Comparison of ENCODE assay signal across 13 cellular contexts in the genomic region with DNA sequence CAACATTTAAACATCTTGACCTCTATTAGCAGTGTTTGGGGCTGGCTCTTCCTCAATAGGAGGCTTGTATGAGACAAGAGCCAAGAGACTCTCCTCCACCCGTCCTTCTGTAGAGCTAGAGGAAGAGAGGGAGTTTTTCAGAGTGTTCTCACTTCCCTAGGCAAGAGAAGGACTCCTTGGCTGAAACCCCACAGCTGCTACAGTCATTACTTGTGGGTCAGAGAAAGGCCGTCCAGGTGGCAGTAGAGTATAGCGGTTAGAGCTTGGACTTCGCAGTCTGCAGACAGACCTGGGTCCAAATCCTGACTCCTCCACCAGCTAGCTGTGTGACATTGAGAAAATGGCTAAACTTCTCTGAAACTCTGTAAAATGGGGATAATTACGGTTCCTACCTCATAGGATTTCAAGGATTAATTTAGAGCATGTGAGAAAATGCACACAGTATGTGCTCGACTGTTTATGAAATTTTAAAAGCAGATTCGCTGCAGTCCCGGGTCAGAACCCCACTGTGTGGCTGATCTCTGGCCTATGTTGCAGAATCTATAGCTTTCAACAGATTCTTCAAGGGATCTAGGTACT.
DNase-seq lines count a peak whose midpoint lies in the region; ATAC-seq and TF ChIP-seq lines count a peak whose summit lies in the region.
"Had no signal": no experiment of that assay in that cellular context is flagged by ENCODE, and none has a peak within 500 bp of the region (broad histone marks: within the 10 kb centered on the region; RNA-seq: fewer than 3 reads in every experiment).

No MANE protein-coding gene starts in this region.

- H3K4me3 Mint-ChIP-seq in stimulated activated naive B cell treated with anti-CD40 and anti-IgM and Interleukin-4, amounts not matched to agents 10 μg/mL and 1 μg/mL and 100 μg/mL, for 72 hours: no peak overlapping the region
- H3K4me3 Mint-ChIP-seq: CD8-positive, alpha-beta T cell had no signal

- intact Hi-C loops in breast epithelium (cut with DNase I; ENCODE audit: low total_unique reads) (loop anchor here (1.0 kb wide), 1 partner anchor 49 kb away; no protein-coding TSS in a partner anchor), right lobe of liver (cut with DNase I) (no loop called here)

- H3K4me1 ChIP-seq in breast epithelium (no peaks in the 10 kb centered on the region), right lobe of liver (no peaks in the 10 kb centered on the region)
- H3K4me1 ChIP-seq: SJSA1 had no signal

- no peaks in the 10 kb centered on the region for H3K36me3 Mint-ChIP-seq in stimulated activated naive B cell treated with anti-CD40 and anti-IgM and Interleukin-4, amounts not matched to agents 10 μg/mL and 1 μg/mL and 100 μg/mL, for 72 hours
- H3K36me3 Mint-ChIP-seq: CD8-positive, alpha-beta T cell had no signal

- H3K9me3 Mint-ChIP-seq in stimulated activated naive B cell treated with anti-CD40 and anti-IgM and Interleukin-4, amounts not matched to agents 10 μg/mL and 1 μg/mL and 100 μg/mL, for 72 hours: no peaks in the 10 kb centered on the region
- H3K9me3 Mint-ChIP-seq: activated T-helper 2 cell treated with anti-CD3 and anti-CD28 coated beads, Interferon-gamma antibody, Interleukin-2, Interleukin-4, amounts not matched to agents 10 μg/mL and 5 μg/mL and 100 μg/mL, durations not matched to agents 14 hours and 24 hours and 36 hours; CD8-positive, alpha-beta T cell had no signal

- H3K9me3 ChIP-seq in breast epithelium (no peaks in the 10 kb centered on the region), right lobe of liver (no peaks in the 10 kb centered on the region)
- H3K9me3 ChIP-seq: SJSA1, stomach had no signal

- DNase-seq in T47D (ENCODE audit: low read depth in 1 of 2, low spot score in 1 of 2) (peak; percentile 38 to 57), breast epithelium (ENCODE audit: low spot score in 2 of 2) (no peak), cardiac fibroblast (ENCODE audit: low read depth in 2 of 2) (peak; percentile 17 to 46), anterior cingulate cortex (lab: John Stamatoyannopoulos, UW) (no peak), right lobe of liver (no peak)
- DNase-seq in stimulated activated naive B cell treated with anti-CD40 and anti-IgM and Interleukin-4, amounts not matched to agents 10 μg/mL and 1 μg/mL and 100 μg/mL, for 72 hours: peak; percentile 12
- DNase-seq: activated CD4-positive, alpha-beta T cell treated with anti-CD3 and anti-CD28 coated beads, Interleukin-2, amount 50 U/mL, for 48 hours; CD8-positive, alpha-beta T cell; stomach had no signal

- peaks cover 0 to 5% of the 10 kb centered on the region in 2 donors for H3K27me3 ChIP-seq in breast epithelium
- H3K27me3 ChIP-seq in right lobe of liver: no peaks in the 10 kb centered on the region

- in situ Hi-C loops in T47D (cut with HindIII; ENCODE audit: low pct_unique_long_range_greater_than_20kb, low sequenced_read_pairs): no loop called here

- H3K27ac ChIP-seq in breast epithelium (no peak overlapping the region), right lobe of liver (no peak overlapping the region)
- H3K27ac ChIP-seq: SJSA1, stomach had no signal

- peaks cover 46 to 57% of the 10 kb centered on the region in 2 donors for H3K27me3 Mint-ChIP-seq in stimulated activated naive B cell treated with anti-CD40 and anti-IgM and Interleukin-4, amounts not matched to agents 10 μg/mL and 1 μg/mL and 100 μg/mL, for 72 hours

- H3K4me3 ChIP-seq in breast epithelium (no peak overlapping the region), cardiac fibroblast (replicated peaks in 1 of 2; ENCODE audit: low read depth in 2 of 2, low read length in 2 of 2) (no peak overlapping the region), right lobe of liver (no peak overlapping the region)
- H3K4me3 ChIP-seq: SJSA1, stomach had no signal

- no peak overlapping the region for H3K27ac Mint-ChIP-seq in stimulated activated naive B cell treated with anti-CD40 and anti-IgM and Interleukin-4, amounts not matched to agents 10 μg/mL and 1 μg/mL and 100 μg/mL, for 72 hours
- H3K27ac Mint-ChIP-seq: activated T-helper 2 cell treated with anti-CD3 and anti-CD28 coated beads, Interferon-gamma antibody, Interleukin-2, Interleukin-4, amounts not matched to agents 10 μg/mL and 5 μg/mL and 100 μg/mL, durations not matched to agents 14 hours and 24 hours and 36 hours; CD8-positive, alpha-beta T cell had no signal

- H3K36me3 ChIP-seq in breast epithelium (no peaks in the 10 kb centered on the region), right lobe of liver (no peaks in the 10 kb centered on the region)
- H3K36me3 ChIP-seq: SJSA1, stomach had no signal

- no peak for TF ChIP-seq CTCF in breast epithelium (IDR thresholded peaks at IDR 0.05)
- TF ChIP-seq CTCF in cardiac fibroblast (IDR thresholded peaks at IDR 0.05; ENCODE audit: low read depth, low read length): peak; percentile 23
- no peak for TF ChIP-seq CTCF in right lobe of liver (IDR thresholded peaks at IDR 0.05)

- peak; percentile 63 for ATAC-seq in HG02678 (IDR thresholded peaks at IDR 0.05; ENCODE audit: unreplicated experiment)
- ATAC-seq in stimulated activated naive B cell treated with anti-CD40 and anti-IgM and Interleukin-4, amounts not matched to agents 10 μg/mL and 1 μg/mL and 100 μg/mL, for 72 hours (replicated peaks): peak; percentile 83 to 90
- ATAC-seq in GM18909 (IDR thresholded peaks at IDR 0.05; ENCODE audit: poor library complexity, unreplicated experiment): no peak
- no peak for ATAC-seq in right lobe of liver
- ATAC-seq: CD8-positive, alpha-beta T cell had no signal

- H3K4me1 Mint-ChIP-seq in stimulated activated naive B cell treated with anti-CD40 and anti-IgM and Interleukin-4, amounts not matched to agents 10 μg/mL and 1 μg/mL and 100 μg/mL, for 72 hours: peaks cover 6 to 9% of the 10 kb centered on the region in 2 donors

- 59% methylated on average over 8 of the region's 8 CpGs for WGBS in right lobe of liver (ENCODE audit: insufficient coverage, low coverage, low lambda C conversion rate, missing lambda C conversion rate)

- TF ChIP-seq POLR2A in breast epithelium (IDR thresholded peaks at IDR 0.05) (no peak), right lobe of liver (IDR thresholded peaks at IDR 0.05) (no peak)

Comparison
In these comparisons a context has a peak if more than half of its experiments do, and no peak if none do; other contexts are left out.
1. DNase-seq: peak in T47D (2 of 2), cardiac fibroblast (2 of 2) and stimulated activated naive B cell treated with anti-CD40 and anti-IgM and Interleukin-4, amounts not matched to agents 10 μg/mL and 1 μg/mL and 100 μg/mL, for 72 hours (single experiment); none in breast epithelium (0 of 2), anterior cingulate cortex (0 of 58) and right lobe of liver (0 of 3).
2. ATAC-seq: peak in HG02678 (single experiment) and stimulated activated naive B cell treated with anti-CD40 and anti-IgM and Interleukin-4, amounts not matched to agents 10 μg/mL and 1 μg/mL and 100 μg/mL, for 72 hours (2 of 2); none in GM18909 (single experiment) and right lobe of liver (0 of 4).